ENCODE assay signal across 10 cellular contexts in genomic region chr11:118113031-118113430, GRCh38. TPM values are rescaled to one million over a fixed set of nuclear protein-coding genes. Genes with fewer than 3 reads are reported as not detected.
"Had no signal": no experiment of that assay in that cellular context is flagged by ENCODE, and none has a peak within 500 bp of the region (broad histone marks: within the 10 kb centered on the region; RNA-seq: fewer than 3 reads in every experiment).

No MANE protein-coding gene starts in this region.

- H3K27ac Mint-ChIP-seq: GM23338, HFFc6, IgD-negative memory B cell had no signal

- H3K4me3 ChIP-seq: GM23338, HAP-1 had no signal

- H3K36me3 ChIP-seq: HAP-1 had no signal

- H3K4me1 ChIP-seq: HAP-1 had no signal

- DNase-seq: H7, HFFc6 had no signal

- H3K9me3 ChIP-seq: HAP-1 had no signal

- ATAC-seq: HCT116, HepG2 had no signal

- H3K27ac ChIP-seq: HL-60 had no signal

- H3K9me3 Mint-ChIP-seq: GM23338, HFFc6, IgD-negative memory B cell had no signal

- H3K4me3 Mint-ChIP-seq: GM23338, HFFc6, IgD-negative memory B cell had no signal

- H3K4me2 ChIP-seq: GM23338 had no signal

- H2AFZ ChIP-seq: GM23338 had no signal

- H3K36me3 Mint-ChIP-seq: IgD-negative memory B cell had no signal

RNA-seq across cellular contexts. Expression of gene SMIM35, which starts 26.3 kb away (rescaled TPM):
- total RNA-seq: GM23338, H4, H7, HepG2, HFFc6, HT1080 had no signal
- polyA plus RNA-seq: GM23338, HepG2 had no signal

RNA-seq across cellular contexts. Expression of gene TMPRSS4, which starts 36.2 kb away (rescaled TPM):
- total RNA-seq: H4, HepG2, HFFc6, HT1080 had no signal
- polyA plus RNA-seq: IgD-negative memory B cell had no signal

RNA-seq across cellular contexts. Expression of gene SCN4B, which starts 39.6 kb away (rescaled TPM):
- total RNA-seq: HT1080 had no signal
- polyA plus RNA-seq: IgD-negative memory B cell had no signal
